In genomic region chr2:46954951-46955571, GRCh38 we compare ENCODE assay signal across 9 cellular contexts. TPM values are rescaled to one million over a fixed set of nuclear protein-coding genes. Genes with fewer than 3 reads are reported as not detected.
DNase-seq lines count a peak whose midpoint lies in the region; ATAC-seq and TF ChIP-seq lines count a peak whose summit lies in the region.
"Had no signal": no experiment of that assay in that cellular context is flagged by ENCODE, and none has a peak within 500 bp of the region (broad histone marks: within the 10 kb centered on the region; RNA-seq: fewer than 3 reads in every experiment).

No MANE protein-coding gene starts in this region.

- DNase-seq in Calu3, result peak; percentile 73
- peak; percentile 90 for DNase-seq in SW480 (ENCODE audit: low spot score)
- peak; percentile 90 to 94 for DNase-seq in foreskin fibroblast
- DNase-seq in pulmonary artery endothelial cell (ENCODE audit: low read depth, low spot score), result peak; percentile 57
- DNase-seq in G401 (ENCODE audit: low spot score), result no peak
- no peak for DNase-seq in activated naive CD4-positive, alpha-beta T cell treated with anti-CD3 and anti-CD28 coated beads, Interleukin-2, amount 50 U/mL, for 72 hours (ENCODE audit: low spot score in 2 of 2)

- peak overlapping the region; percentile 7 for H3K4me3 Mint-ChIP-seq in Calu3 (ENCODE audit: low read depth, unreplicated experiment)
- H3K4me3 Mint-ChIP-seq: activated naive CD4-positive, alpha-beta T cell treated with anti-CD3 and anti-CD28 coated beads, Interleukin-2, amount 50 U/mL, for 24 hours had no signal

- peaks cover 23% of the 10 kb centered on the region for H3K4me1 Mint-ChIP-seq in Calu3 (ENCODE audit: low read depth, unreplicated experiment)

- no peak for ATAC-seq in GM18907 (IDR thresholded peaks at IDR 0.05; ENCODE audit: unreplicated experiment)
- no peak for ATAC-seq in activated CD4-positive, CD25-positive, alpha-beta regulatory T cell treated with anti-CD3 and anti-CD28 coated beads, Interleukin-2, amount 50 U/mL, for 24 hours
- ATAC-seq in activated naive CD4-positive, alpha-beta T cell treated with anti-CD3 and anti-CD28 coated beads, Interleukin-2, amount 50 U/mL, for 72 hours, result no peak

- intact Hi-C loops in Calu3 (cut with micrococcal nuclease; ENCODE audit: unreplicated experiment), result no loop called here

- peaks cover 25% of the 10 kb centered on the region for H3K36me3 Mint-ChIP-seq in Calu3 (ENCODE audit: insufficient read depth, unreplicated experiment)
- H3K36me3 Mint-ChIP-seq in activated naive CD4-positive, alpha-beta T cell treated with anti-CD3 and anti-CD28 coated beads, Interleukin-2, amount 50 U/mL, for 72 hours, result peaks cover 21 to 41% of the 10 kb centered on the region in 2 donors

- H3K4me3 ChIP-seq in foreskin fibroblast (ENCODE audit: low read depth in 1 of 2, low read length in 2 of 2), result no peak overlapping the region

- in situ Hi-C loops in G401 (cut with HindIII; ENCODE audit: low sequenced_read_pairs), result no loop called here

- TF ChIP-seq CTCF in Calu3 (IDR thresholded peaks at IDR 0.05; ENCODE audit: unreplicated experiment) (no peak), foreskin fibroblast (IDR thresholded peaks at IDR 0.05; ENCODE audit: low read depth, low read length) (no peak)

- no peaks in the 10 kb centered on the region for H3K27me3 Mint-ChIP-seq in Calu3 (ENCODE audit: unreplicated experiment)
- H3K27me3 Mint-ChIP-seq: activated naive CD4-positive, alpha-beta T cell treated with anti-CD3 and anti-CD28 coated beads, Interleukin-2, amount 50 U/mL, for 24 hours had no signal

- CTCF ChIA-PET in Calu3 (lab: Charles Lee), result interaction anchor here (0.8 to 1.6 kb wide), 3 partner anchors 11 to 13 kb away, joined by 3 to 5 read pairs (median 5); no protein-coding TSS in a partner anchor

- no peaks in the 10 kb centered on the region for H3K9me3 Mint-ChIP-seq in Calu3 (ENCODE audit: low read depth, unreplicated experiment)
- no peaks in the 10 kb centered on the region for H3K9me3 Mint-ChIP-seq in activated naive CD4-positive, alpha-beta T cell treated with anti-CD3 and anti-CD28 coated beads, Interleukin-2, amount 50 U/mL, for 72 hours
- H3K9me3 Mint-ChIP-seq: activated naive CD4-positive, alpha-beta T cell treated with anti-CD3 and anti-CD28 coated beads, Interleukin-2, amount 50 U/mL, for 24 hours had no signal

- BruUV-seq in Calu3 (replicated peaks; lab: Mats Ljungman, UMichigan), result no TSS peak

- peak overlapping the region; percentile 45 for H3K27ac Mint-ChIP-seq in Calu3 (ENCODE audit: unreplicated experiment)
- H3K27ac Mint-ChIP-seq in activated naive CD4-positive, alpha-beta T cell treated with anti-CD3 and anti-CD28 coated beads, Interleukin-2, amount 50 U/mL, for 72 hours, result peak overlapping the region in 1 of 2 donors; percentile 94
- H3K27ac Mint-ChIP-seq: activated naive CD4-positive, alpha-beta T cell treated with anti-CD3 and anti-CD28 coated beads, Interleukin-2, amount 50 U/mL, for 24 hours had no signal

RNA-seq across cellular contexts. Expression of gene TTC7A, which starts 14.0 kb away (rescaled TPM):
- total RNA-seq in Calu3 (2022) (26.2 and 28.4 TPM in 2 replicates), pulmonary artery endothelial cell (14.8 and 15.9 TPM in 2 replicates)
- total RNA-seq in G401 (2014; rRNA removed; shearing (Covaris generic)), result 20.4 and 25.4 TPM in 2 replicates
- 10 to 100 TPM; 32.9 to 66.6 TPM for total RNA-seq in activated naive CD4-positive, alpha-beta T cell treated with anti-CD3 and anti-CD28 coated beads, Interleukin-2, amount 50 U/mL, for 72 hours

RNA-seq across cellular contexts. Expression of gene MCFD2, which starts 39.5 kb away (rescaled TPM):
- 99.8 and 108 TPM in 2 replicates for total RNA-seq in Calu3 (2022)
- 228 and 231 TPM in 2 replicates for total RNA-seq in pulmonary artery endothelial cell
- 100 and 127 TPM in 2 replicates for total RNA-seq in G401 (2014; rRNA removed; shearing (Covaris generic))
- total RNA-seq in activated naive CD4-positive, alpha-beta T cell treated with anti-CD3 and anti-CD28 coated beads, Interleukin-2, amount 50 U/mL, for 72 hours, result 10 to 100 TPM; 25.6 to 50.7 TPM

Comparison
In these comparisons a context has a peak if more than half of its experiments do, and no peak if none do; other contexts are left out.
1. DNase-seq: peak in Calu3 (single experiment), SW480 (single experiment), foreskin fibroblast (2 of 2) and pulmonary artery endothelial cell (single experiment); none in G401 (single experiment) and activated naive CD4-positive, alpha-beta T cell treated with anti-CD3 and anti-CD28 coated beads, Interleukin-2, amount 50 U/mL, for 72 hours (0 of 2).